In the genomic region with DNA sequence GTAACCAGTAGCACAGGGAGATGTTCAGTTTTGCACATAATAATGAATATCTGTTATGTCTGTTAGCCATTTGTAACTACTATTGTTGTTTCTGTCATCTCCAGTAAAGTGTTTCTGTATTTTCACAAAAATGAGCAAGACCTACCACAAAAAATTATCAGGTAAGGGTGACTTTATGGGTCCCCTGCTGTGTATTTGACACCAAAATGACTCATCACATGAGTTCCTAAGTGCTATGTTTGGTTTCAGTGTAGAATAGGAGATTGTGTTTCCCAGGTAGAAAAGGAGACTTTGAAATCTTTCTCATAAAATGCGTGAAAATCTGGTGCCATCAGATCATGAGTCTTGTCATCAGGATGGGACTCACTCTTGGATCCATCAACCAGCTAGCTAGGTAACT, we compare ENCODE assay signal across 1 cellular context.
TF ChIP-seq lines count a peak whose summit lies in the region.

No MANE protein-coding gene starts in this region.

TF ChIP-seq in K562, 482 proteins besides CTCF, POLR2A, EP300 and RAD21 (continued from another document):
- TF ChIP-seq KLF16 (IDR thresholded peaks at IDR 0.05) (no peak), TCF7L2 (IDR thresholded peaks at IDR 0.05; ENCODE audit: low read depth, low read length) (no peak), DPF2 (IDR thresholded peaks at IDR 0.05) (no peak), ZNF444 (CRISPR knock-in tag; IDR thresholded peaks at IDR 0.05) (no peak), HIVEP1 (CRISPR knock-in tag; IDR thresholded peaks at IDR 0.05) (no peak), PTRF (tag; IDR thresholded peaks at IDR 0.05) (no peak), ASH1L (IDR thresholded peaks at IDR 0.05; ENCODE audit: borderline replicate concordance, low read depth, partially characterized antibody) (no peak), CBX2 (IDR thresholded peaks at IDR 0.05; ENCODE audit: insufficient read depth, low read length, poor library complexity, severe bottlenecking) (no peak), POU5F1 (IDR thresholded peaks at IDR 0.05; ENCODE audit: borderline replicate concordance, low read depth, low read length, partially characterized antibody) (no peak), PHTF2 (CRISPR knock-in tag; IDR thresholded peaks at IDR 0.05) (no peak), POLR2H (tag; IDR thresholded peaks at IDR 0.05; ENCODE audit: low read depth) (no peak), ZBTB40 (IDR thresholded peaks at IDR 0.05) (no peak), ZBTB40 (CRISPR knock-in tag; IDR thresholded peaks at IDR 0.05) (no peak), ZZZ3 (IDR thresholded peaks at IDR 0.05) (no peak)
- TF ChIP-seq, protein P1, sequence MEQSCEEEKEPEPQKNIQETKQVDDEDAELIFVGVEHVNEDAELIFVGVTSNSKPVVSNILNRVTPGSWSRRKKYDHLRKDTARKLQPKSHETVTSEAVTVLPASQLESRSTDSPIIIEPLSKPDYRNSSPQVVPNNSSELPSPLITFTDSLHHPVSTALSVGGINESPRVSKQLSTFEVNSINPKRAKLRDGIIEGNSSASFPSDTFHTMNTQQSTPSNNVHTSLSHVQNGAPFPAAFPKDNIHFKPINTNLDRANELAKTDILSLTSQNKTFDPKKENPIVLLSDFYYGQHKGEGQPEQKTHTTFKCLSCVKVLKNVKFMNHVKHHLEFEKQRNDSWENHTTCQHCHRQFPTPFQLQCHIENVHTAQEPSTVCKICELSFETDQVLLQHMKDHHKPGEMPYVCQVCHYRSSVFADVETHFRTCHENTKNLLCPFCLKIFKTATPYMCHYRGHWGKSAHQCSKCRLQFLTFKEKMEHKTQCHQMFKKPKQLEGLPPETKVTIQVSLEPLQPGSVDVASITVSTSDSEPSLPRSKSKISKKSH (CRISPR knock-in tag; IDR thresholded peaks at IDR 0.05): no peak
